Comparison of ENCODE assay signal across 9 cellular contexts in the genomic region with DNA sequence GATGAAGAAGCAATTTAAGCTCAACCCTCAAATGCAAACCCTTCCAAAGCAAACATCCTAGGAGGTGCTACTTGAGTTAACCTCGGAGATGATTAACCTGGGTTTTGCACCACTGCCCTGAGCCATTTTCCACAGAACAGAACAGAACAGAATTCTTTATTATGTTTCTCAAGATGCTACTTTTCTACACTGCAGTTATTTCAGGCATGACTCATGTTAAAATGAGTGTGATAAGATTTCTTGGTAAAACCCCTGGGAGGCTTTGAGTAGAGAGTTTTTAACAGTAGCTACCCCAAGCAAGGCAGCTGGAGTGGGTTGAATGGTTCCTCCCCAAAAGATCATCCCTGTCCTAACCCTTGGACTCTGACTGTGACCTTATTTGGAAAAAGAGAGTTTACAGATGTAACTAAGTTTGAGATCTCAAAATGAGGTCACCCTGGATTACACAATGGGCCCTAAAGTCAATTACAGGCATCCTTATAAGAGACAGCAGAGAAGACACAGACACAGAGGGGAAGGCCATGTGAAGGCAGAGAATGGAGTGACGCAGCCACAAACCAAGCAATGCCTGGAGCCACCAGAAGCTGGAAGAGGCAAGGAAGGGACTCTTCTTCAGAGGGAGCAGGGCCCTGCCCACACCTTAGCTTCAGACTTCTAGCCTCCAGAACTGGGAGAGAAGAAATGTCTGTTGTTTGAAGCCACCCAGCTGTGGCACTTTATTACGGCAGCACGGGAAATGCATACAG.
DNase-seq lines count a peak whose midpoint lies in the region; ATAC-seq and TF ChIP-seq lines count a peak whose summit lies in the region.
"Had no signal": no experiment of that assay in that cellular context is flagged by ENCODE, and none has a peak within 500 bp of the region (broad histone marks: within the 10 kb centered on the region; RNA-seq: fewer than 3 reads in every experiment).

No MANE protein-coding gene starts in this region.

- no peak for TF ChIP-seq CTCF in CD8-positive, alpha-beta T cell (IDR thresholded peaks at IDR 0.05)

- CTCF ChIA-PET in activated CD4-positive, alpha-beta memory T cell treated with anti-CD3 and anti-CD28 coated beads, Interleukin-2, amount 10 ng/mL, durations not matched to agents 7 days and 5 days (lab: Charles Lee): no interaction called here
- CTCF ChIA-PET in CD8-positive, alpha-beta T cell (lab: Charles Lee): no interaction called here

- intact Hi-C loops in left ventricle myocardium superior (cut with micrococcal nuclease): no loop called here
- intact Hi-C loops in CD8-positive, alpha-beta T cell (cut with DNase I, micrococcal nuclease): no loop called here

- H3K4me1 Mint-ChIP-seq in activated CD4-positive, alpha-beta memory T cell treated with anti-CD3 and anti-CD28 coated beads, Interleukin-2, amount 10 ng/mL, durations not matched to agents 7 days and 5 days: peaks cover 31% of the 10 kb centered on the region
- no peaks in the 10 kb centered on the region for H3K4me1 Mint-ChIP-seq in CD8-positive, alpha-beta T cell (ENCODE audit: low read depth)
- H3K4me1 Mint-ChIP-seq: B cell had no signal

- H3K27ac Mint-ChIP-seq in activated CD4-positive, alpha-beta memory T cell treated with anti-CD3 and anti-CD28 coated beads, Interleukin-2, amount 10 ng/mL, durations not matched to agents 7 days and 5 days: peak overlapping the region; percentile 78
- no peak overlapping the region for H3K27ac Mint-ChIP-seq in CD8-positive, alpha-beta T cell
- H3K27ac Mint-ChIP-seq: B cell had no signal

- peak; percentile 27 for DNase-seq in NCI-H748 (lab: John Stamatoyannopoulos, UW; ENCODE audit: unreplicated experiment)
- DNase-seq in NCI-H748 treated with DMSO at 0.1 percent for 48 hours (lab: John Stamatoyannopoulos, UW): no peak
- DNase-seq in activated CD4-positive, alpha-beta memory T cell treated with anti-CD3 and anti-CD28 coated beads, Interleukin-2, amount 10 ng/mL, durations not matched to agents 7 days and 5 days: no peak
- DNase-seq in left ventricle myocardium superior: no peak
- peak; percentile 55 for DNase-seq in stromal cell of bone marrow (ENCODE audit: low read depth)
- DNase-seq in CD8-positive, alpha-beta T cell: no peak
- DNase-seq in stimulated activated CD4-positive, alpha-beta T cell treated with anti-CD3 and anti-CD28 coated beads, Interleukin-12 subunit alpha, Interleukin-12 subunit beta, amount 100 ng/mL, for 4 hours: no peak

- peaks cover 17% of the 10 kb centered on the region for H3K36me3 Mint-ChIP-seq in activated CD4-positive, alpha-beta memory T cell treated with anti-CD3 and anti-CD28 coated beads, Interleukin-2, amount 10 ng/mL, durations not matched to agents 7 days and 5 days (ENCODE audit: low read depth)
- no peaks in the 10 kb centered on the region for H3K36me3 Mint-ChIP-seq in CD8-positive, alpha-beta T cell

- H3K4me1 ChIP-seq in CD8-positive, alpha-beta T cell (ENCODE audit: insufficient read depth, low read length): no peaks in the 10 kb centered on the region

- POLR2A ChIA-PET in activated CD4-positive, alpha-beta memory T cell treated with anti-CD3 and anti-CD28 coated beads, Interleukin-2, amount 10 ng/mL, durations not matched to agents 7 days and 5 days (lab: Charles Lee): no interaction called here
- POLR2A ChIA-PET in CD8-positive, alpha-beta T cell (lab: Charles Lee): no interaction called here

- peaks cover 22% of the 10 kb centered on the region for H3K9me3 Mint-ChIP-seq in activated CD4-positive, alpha-beta memory T cell treated with anti-CD3 and anti-CD28 coated beads, Interleukin-2, amount 10 ng/mL, durations not matched to agents 7 days and 5 days
- H3K9me3 Mint-ChIP-seq in CD8-positive, alpha-beta T cell: peaks cover 12% of the 10 kb centered on the region

- H3K4me3 Mint-ChIP-seq in activated CD4-positive, alpha-beta memory T cell treated with anti-CD3 and anti-CD28 coated beads, Interleukin-2, amount 10 ng/mL, durations not matched to agents 7 days and 5 days: no peak overlapping the region
- no peak overlapping the region for H3K4me3 Mint-ChIP-seq in CD8-positive, alpha-beta T cell
- H3K4me3 Mint-ChIP-seq: B cell had no signal

- no peak overlapping the region for H3K27ac ChIP-seq in CD8-positive, alpha-beta T cell (ENCODE audit: low read depth, low read length)

- peaks cover under 1% of the 10 kb centered on the region for H3K27me3 Mint-ChIP-seq in activated CD4-positive, alpha-beta memory T cell treated with anti-CD3 and anti-CD28 coated beads, Interleukin-2, amount 10 ng/mL, durations not matched to agents 7 days and 5 days
- H3K27me3 Mint-ChIP-seq in CD8-positive, alpha-beta T cell (ENCODE audit: low read depth): no peaks in the 10 kb centered on the region

- ATAC-seq in left ventricle myocardium superior (peak; percentile 82), HG02970 (IDR thresholded peaks at IDR 0.05; ENCODE audit: low FRiP score, unreplicated experiment) (no peak)
- no peak for ATAC-seq in CD8-positive, alpha-beta T cell

- no peaks in the 10 kb centered on the region for H3K27me3 ChIP-seq in CD8-positive, alpha-beta T cell (ENCODE audit: insufficient read depth, low read length)

- no peaks in the 10 kb centered on the region for H3K36me3 ChIP-seq in CD8-positive, alpha-beta T cell (ENCODE audit: insufficient read depth, low read length)

- no peaks in the 10 kb centered on the region for H3K9me3 ChIP-seq in CD8-positive, alpha-beta T cell (ENCODE audit: low read length)

- H3K4me3 ChIP-seq in CD8-positive, alpha-beta T cell (ENCODE audit: low read depth, low read length): no peak overlapping the region

Comparison
In these comparisons a context has a peak if more than half of its experiments do, and no peak if none do; other contexts are left out.
1. DNase-seq: peak in NCI-H748 (single experiment) and stromal cell of bone marrow (single experiment); none in NCI-H748 treated with DMSO at 0.1 percent for 48 hours (single experiment), activated CD4-positive, alpha-beta memory T cell treated with anti-CD3 and anti-CD28 coated beads, Interleukin-2, amount 10 ng/mL, durations not matched to agents 7 days and 5 days (single experiment), left ventricle myocardium superior (single experiment), CD8-positive, alpha-beta T cell (0 of 7) and stimulated activated CD4-positive, alpha-beta T cell treated with anti-CD3 and anti-CD28 coated beads, Interleukin-12 subunit alpha, Interleukin-12 subunit beta, amount 100 ng/mL, for 4 hours (single experiment).